8 cellular contexts compared by ENCODE assay signal in the genomic region with DNA sequence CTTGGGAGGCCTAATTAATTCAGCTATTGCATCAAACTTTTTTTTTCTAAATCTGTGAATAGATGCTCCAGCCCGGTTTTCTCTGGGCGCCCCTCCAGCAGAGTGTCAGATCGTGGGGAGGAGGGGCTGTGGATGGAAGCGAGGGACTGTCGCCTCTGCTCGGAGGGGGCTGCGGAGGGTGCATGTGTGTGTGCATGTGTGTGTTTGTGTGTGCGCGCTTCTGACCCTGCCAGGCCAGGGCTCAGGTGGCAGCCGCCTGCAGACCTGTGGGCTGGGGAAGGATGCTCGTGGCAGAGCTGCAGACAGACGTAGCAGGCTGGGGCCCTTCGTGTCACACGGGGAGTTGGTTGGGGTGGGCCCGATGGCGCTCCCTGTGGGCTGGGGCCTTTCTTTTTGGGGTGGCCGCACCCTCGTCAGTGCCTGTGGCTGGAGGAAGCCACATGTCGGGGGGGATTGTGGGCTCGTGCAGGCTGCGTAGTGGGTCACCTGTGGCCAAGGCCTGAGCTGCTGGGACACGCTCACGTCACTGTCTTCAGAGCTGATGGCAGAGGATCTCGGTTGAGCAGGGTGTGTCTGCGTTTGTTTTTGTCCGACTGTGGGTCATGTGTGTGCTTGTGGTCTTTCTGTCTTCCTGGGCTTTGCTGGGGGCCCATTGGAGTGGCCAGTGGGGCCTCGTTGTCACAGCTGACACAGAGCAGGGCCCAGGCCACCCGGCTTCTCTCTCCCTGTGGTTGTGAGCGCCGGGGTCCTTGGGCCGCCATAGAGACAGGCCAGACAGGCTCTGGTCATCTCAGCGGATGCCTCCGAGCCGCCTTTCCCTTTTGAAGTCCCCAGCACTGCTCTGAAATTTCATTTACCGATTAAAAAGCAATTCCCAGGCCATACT. TPM values are rescaled to one million over a fixed set of nuclear protein-coding genes. Genes with fewer than 3 reads are reported as not detected.
DNase-seq lines count a peak whose midpoint lies in the region; ATAC-seq and TF ChIP-seq lines count a peak whose summit lies in the region.

No MANE protein-coding gene starts in this region.

- DNase-seq in DMS79 treated with DMSO at 0.1 percent for 48 hours (lab: John Stamatoyannopoulos, UW) (peak; percentile 21), DMS79 (lab: John Stamatoyannopoulos, UW) (no peak), activated T-helper 1 cell treated with Interleukin-2 at 50 U/mL for 16 hours (ENCODE audit: low read depth) (peak; percentile 38), fibroblast of pulmonary artery (ENCODE audit: low read depth) (no peak), occipital lobe (lab: John Stamatoyannopoulos, UW) (peak; percentile 60), NCI-H748 treated with DMSO at 0.1 percent for 48 hours (lab: John Stamatoyannopoulos, UW) (no peak), HK-2 (ENCODE audit: unreplicated experiment) (no peak)

- TF ChIP-seq CTCF in fibroblast of pulmonary artery (IDR thresholded peaks at IDR 0.05; ENCODE audit: low read length, missing control alignments): no peak

- ATAC-seq in HG02852 (IDR thresholded peaks at IDR 0.05; ENCODE audit: unreplicated experiment): no peak

- peak overlapping the region; percentile 81 for H3K4me3 ChIP-seq in fibroblast of pulmonary artery (replicated peaks; ENCODE audit: low read depth, low read length)

RNA-seq across cellular contexts. Expression of a gene that starts 2.9 kb away (rescaled TPM):
- total RNA-seq in occipital lobe: 19.3 TPM

RNA-seq across cellular contexts. Expression of a gene that starts 36.5 kb away (rescaled TPM):
- total RNA-seq in occipital lobe: 20.3 TPM

Comparison
In these comparisons a context has a peak if more than half of its experiments do, and no peak if none do; other contexts are left out.
1. DNase-seq: peak in DMS79 treated with DMSO at 0.1 percent for 48 hours (single experiment), activated T-helper 1 cell treated with Interleukin-2 at 50 U/mL for 16 hours (single experiment) and occipital lobe (single experiment); none in DMS79 (single experiment), fibroblast of pulmonary artery (single experiment), NCI-H748 treated with DMSO at 0.1 percent for 48 hours (single experiment) and HK-2 (single experiment).